ENCODE assay signal across 16 cellular contexts in genomic region chr11:75032550-75032935, GRCh38. TPM values are rescaled to one million over a fixed set of nuclear protein-coding genes. Genes with fewer than 3 reads are reported as not detected.
DNase-seq lines count a peak whose midpoint lies in the region; ATAC-seq, FAIRE-seq and TF ChIP-seq lines count a peak whose summit lies in the region.
"Had no signal": no experiment of that assay in that cellular context is flagged by ENCODE, and none has a peak within 500 bp of the region (broad histone marks: within the 10 kb centered on the region; RNA-seq: fewer than 3 reads in every experiment).

No MANE protein-coding gene starts in this region.

- no peak for TF ChIP-seq POLR2A in K562 (conservative IDR thresholded peaks at IDR 0.05)

- TF ChIP-seq RAD21 in K562 (CRISPR knock-in tag; conservative IDR thresholded peaks at IDR 0.05 in 1 of 2, IDR thresholded peaks at IDR 0.05 in 1 of 2), result no peak

- H3K27ac ChIP-seq in K562 (ENCODE audit: extremely low read depth, low read depth, low read length), result no peak overlapping the region; the same call in 2 of the 3 replicates
- no peak overlapping the region for H3K27ac ChIP-seq in lung (ENCODE audit: low read depth in 1 of 2, low read length in 1 of 2)
- H3K27ac ChIP-seq: GM23248, HL-60 had no signal

- in situ Hi-C loops in K562 (cut with MboI), result no loop called here

- no peak overlapping the region for H3K4me2 ChIP-seq in K562 (ENCODE audit: insufficient read depth, low read length)

- TF ChIP-seq CTCF in K562 (IDR thresholded peaks at IDR 0.05 in 2 of 3, conservative IDR thresholded peaks at IDR 0.05 in 1 of 3; ENCODE audit: insufficient read depth in 2 of 3, low read depth in 1 of 3, low read length in 3 of 3) (no peak), lung (IDR thresholded peaks at IDR 0.05; ENCODE audit: control extremely low read depth, extremely low read depth) (no peak), osteocyte (IDR thresholded peaks at IDR 0.05) (no peak)

- CTCF ChIA-PET in K562 (lab: Yijun Ruan, JAX; ENCODE audit: low intra/inter-chr PET ratio), result interaction anchor here (0.7 to 1.7 kb wide), 2 partner anchors 10 to 103 kb away, joined by 3 to 6 read pairs; no protein-coding TSS in a partner anchor
- CTCF ChIA-PET in activated CD8-positive, alpha-beta memory T cell treated with anti-CD3 and anti-CD28 coated beads, Interleukin-2, amount 10 ng/mL, durations not matched to agents 7 days and 5 days (lab: Charles Lee), result interaction anchor here (1.1 to 3.1 kb wide), 5 partner anchors 10 to 104 kb away, joined by 3 to 20 read pairs (median 10); no protein-coding TSS in a partner anchor

- H3K9me3 ChIP-seq in K562 (replicated peaks; ENCODE audit: control insufficient read depth, insufficient read depth, low read depth, low read length) (no peaks in the 10 kb centered on the region), lung (ENCODE audit: control insufficient read depth in 2 of 2, insufficient read depth in 1 of 2, low read length in 1 of 2) (no peaks in the 10 kb centered on the region)
- H3K9me3 ChIP-seq: BE2C, HAP-1 had no signal

- H3K4me1 ChIP-seq in K562 (replicated peaks in 1 of 2; ENCODE audit: control insufficient read depth in 2 of 2, insufficient read depth in 2 of 2, low read length in 2 of 2) (peaks cover 29 to 51% of the 10 kb centered on the region in 2 experiments), lung (ENCODE audit: control insufficient read depth in 2 of 2, insufficient read depth in 2 of 2, low read length in 2 of 2) (no peaks in the 10 kb centered on the region)
- H3K4me1 ChIP-seq: HAP-1 had no signal

- H3K27me3 ChIP-seq in K562 (ENCODE audit: control insufficient read depth in 2 of 2, insufficient read depth in 2 of 2, low read length in 2 of 2), result no peaks in the 10 kb centered on the region
- H3K27me3 ChIP-seq in lung (ENCODE audit: control insufficient read depth, insufficient read depth), result no peaks in the 10 kb centered on the region
- H3K27me3 ChIP-seq: BE2C had no signal

- H3K9ac ChIP-seq in K562 (ENCODE audit: insufficient read depth in 1 of 2, low read depth in 2 of 2, low read length in 2 of 2), result peak overlapping the region; percentile 11 to 77; a peak in 2 of 4 replicates

- DNase-seq in K562 (ENCODE audit: extremely low read depth in 1 of 4, low spot score in 3 of 4) (no peak), lung (ENCODE audit: low spot score) (peak; percentile 13), osteocyte (ENCODE audit: extremely low spot score, unreplicated experiment) (peak; percentile 77)
- DNase-seq in activated CD8-positive, alpha-beta memory T cell treated with anti-CD3 and anti-CD28 coated beads, Interleukin-2, amount 10 ng/mL, durations not matched to agents 7 days and 5 days, result no peak
- DNase-seq in activated CD4-positive, CD25-positive, alpha-beta regulatory T cell treated with anti-CD3 and anti-CD28 coated beads, Interleukin-2, amount 50 U/mL, for 72 hours, result no peak
- DNase-seq: DMS 273 treated with DMSO at 0.1 percent for 48 hours had no signal

- BruUV-seq in K562 (replicated peaks; lab: Mats Ljungman, UMichigan), result no TSS peak

- H3K36me3 ChIP-seq in K562 (ENCODE audit: control insufficient read depth, insufficient read depth, low read length) (no peaks in the 10 kb centered on the region), lung (ENCODE audit: control insufficient read depth in 2 of 2, insufficient read depth in 2 of 2, low read length in 2 of 2) (no peaks in the 10 kb centered on the region)
- H3K36me3 ChIP-seq: BE2C, HAP-1 had no signal

- H3K4me1 Mint-ChIP-seq in osteocyte (ENCODE audit: unreplicated experiment), result peaks cover 4% of the 10 kb centered on the region
- H3K4me1 Mint-ChIP-seq in activated CD8-positive, alpha-beta memory T cell treated with anti-CD3 and anti-CD28 coated beads, Interleukin-2, amount 10 ng/mL, durations not matched to agents 7 days and 5 days, result peaks cover 9% of the 10 kb centered on the region

- peaks cover 18% of the 10 kb centered on the region for H3K27me3 Mint-ChIP-seq in osteocyte (ENCODE audit: unreplicated experiment)
- H3K27me3 Mint-ChIP-seq in activated CD8-positive, alpha-beta memory T cell treated with anti-CD3 and anti-CD28 coated beads, Interleukin-2, amount 10 ng/mL, durations not matched to agents 7 days and 5 days, result no peaks in the 10 kb centered on the region
- H3K27me3 Mint-ChIP-seq: CD4-positive, CD25-positive, alpha-beta regulatory T cell had no signal

- FAIRE-seq in K562 (lab: Jason Lieb, UNC), result no peak
- FAIRE-seq: A204.1 had no signal

- ATAC-seq in K562 (no peak), lung (ENCODE audit: insufficient read depth, low FRiP score) (no peak), GM21390 (IDR thresholded peaks at IDR 0.05; ENCODE audit: unreplicated experiment) (no peak), GM21526 (IDR thresholded peaks at IDR 0.05; ENCODE audit: low FRiP score, unreplicated experiment) (no peak)
- no peak for ATAC-seq in activated CD8-positive, alpha-beta memory T cell treated with anti-CD3 and anti-CD28 coated beads, Interleukin-2, amount 10 ng/mL, durations not matched to agents 7 days and 5 days

- H4K20me1 ChIP-seq in K562 (replicated peaks; ENCODE audit: control insufficient read depth, insufficient read depth, low read length), result no peaks in the 10 kb centered on the region

- H3K4me3 Mint-ChIP-seq in osteocyte (ENCODE audit: unreplicated experiment), result no peak overlapping the region
- no peak overlapping the region for H3K4me3 Mint-ChIP-seq in activated CD8-positive, alpha-beta memory T cell treated with anti-CD3 and anti-CD28 coated beads, Interleukin-2, amount 10 ng/mL, durations not matched to agents 7 days and 5 days
- H3K4me3 Mint-ChIP-seq: CD4-positive, CD25-positive, alpha-beta regulatory T cell; CD8-positive, alpha-beta memory T cell had no signal

- H3K79me2 ChIP-seq in K562 (ENCODE audit: control insufficient read depth, insufficient read depth, low read length), result no peaks in the 10 kb centered on the region

- POLR2A ChIA-PET in K562 (lab: Yijun Ruan, JAX), result interaction anchor here (0.6 to 1.2 kb wide), 4 partner anchors 10 to 761 kb away, joined by 3 to 4 read pairs (median 3); no protein-coding TSS in a partner anchor

- no peak overlapping the region for H3K27ac Mint-ChIP-seq in osteocyte (ENCODE audit: unreplicated experiment)
- H3K27ac Mint-ChIP-seq in activated CD8-positive, alpha-beta memory T cell treated with anti-CD3 and anti-CD28 coated beads, Interleukin-2, amount 10 ng/mL, durations not matched to agents 7 days and 5 days, result no peak overlapping the region
- H3K27ac Mint-ChIP-seq: CD4-positive, CD25-positive, alpha-beta regulatory T cell; CD8-positive, alpha-beta memory T cell had no signal

- H3K4me3 ChIP-seq in K562, result no peak overlapping the region
- H3K4me3 ChIP-seq in lung, result no peak overlapping the region
- H3K4me3 ChIP-seq: GM12878, GM23248, HAP-1 had no signal

- 28% methylated on average over 3 of the region's 3 CpGs for WGBS in K562 (ENCODE audit: insufficient coverage, low coverage, missing lambda C conversion rate)
- WGBS in lung, 2 donors, result 85 to 98% methylated on average over 3 of the region's 3 CpGs

- H2AFZ ChIP-seq in K562 (ENCODE audit: low read depth, low read length), result peak overlapping the region; percentile 48; the same call in 1 of the 2 replicates

- H3K9me3 Mint-ChIP-seq in osteocyte (ENCODE audit: unreplicated experiment), result no peaks in the 10 kb centered on the region
- H3K9me3 Mint-ChIP-seq in activated CD8-positive, alpha-beta memory T cell treated with anti-CD3 and anti-CD28 coated beads, Interleukin-2, amount 10 ng/mL, durations not matched to agents 7 days and 5 days (ENCODE audit: low read depth), result no peaks in the 10 kb centered on the region
- H3K9me3 Mint-ChIP-seq: CD4-positive, CD25-positive, alpha-beta regulatory T cell; CD8-positive, alpha-beta memory T cell had no signal

- H3K9me1 ChIP-seq in K562 (ENCODE audit: control insufficient read depth, insufficient read depth, low read length), result peaks cover 3% of the 10 kb centered on the region

- no peak for TF ChIP-seq EP300 in K562 (IDR thresholded peaks at IDR 0.05; ENCODE audit: low read length)

- H3K36me3 Mint-ChIP-seq in osteocyte (ENCODE audit: unreplicated experiment), result no peaks in the 10 kb centered on the region
- peaks cover 2% of the 10 kb centered on the region for H3K36me3 Mint-ChIP-seq in activated CD8-positive, alpha-beta memory T cell treated with anti-CD3 and anti-CD28 coated beads, Interleukin-2, amount 10 ng/mL, durations not matched to agents 7 days and 5 days
- H3K36me3 Mint-ChIP-seq: CD4-positive, CD25-positive, alpha-beta regulatory T cell; CD8-positive, alpha-beta memory T cell had no signal

- intact Hi-C loops in K562 (cut with micrococcal nuclease), result no loop called here

TF ChIP-seq in K562, 482 proteins besides CTCF, POLR2A, EP300 and RAD21:
- TF ChIP-seq ADNP (tag; IDR thresholded peaks at IDR 0.05) (no peak), ZNF239 (CRISPR knock-in tag; IDR thresholded peaks at IDR 0.05) (peak; percentile 37; the same call in 1 of the 2 replicates)

RNA-seq across cellular contexts. Expression of gene NEU3, which starts 43.8 kb away (rescaled TPM):
- total RNA-seq in K562 (2011; cell fraction: chromatin; rRNA removed; ENCODE audit: low replicate concordance), result 58.7 and 76.5 TPM in 2 replicates
- 46.5 and 50.9 TPM in 2 replicates for total RNA-seq in K562 (2011; cell fraction: nucleolus; rRNA removed)
- 48.2 and 59.5 TPM in 2 replicates for total RNA-seq in K562 (2011; cell fraction: nucleoplasm; rRNA removed)
- total RNA-seq in K562 (2014; rRNA removed) (35.0 and 36.7 TPM in 2 replicates), K562 (2014; rRNA removed; fragmentation: Illumina TruSeq; extraction: Trizol) (28.3 and 31.1 TPM in 2 replicates), K562 (2015; rRNA removed; fragmentation: Illumina TruSeq; extraction: Trizol) (36.5 and 41.3 TPM in 2 replicates), K562 (2021) (32.6 and 33.6 TPM in 2 replicates), lung (10 to 100 TPM; 10.5 to 13.9 TPM), osteocyte (9.4 and 10.1 TPM in 2 replicates)
- polyA plus RNA-seq in K562 (2011; rRNA removed) (35.1 and 35.7 TPM in 2 replicates), K562 (2014; fragmentation: Illumina TruSeq; extraction: Trizol) (27.9 and 28.6 TPM in 2 replicates), K562 (2014; fragmentation: Nextera tagmentation; extraction: Ambion mirVana) (1 to 10 TPM; 6.2 to 7.2 TPM), K562 (2014; rRNA removed) (25.5 and 26.9 TPM in 2 replicates), lung (1 to 10 TPM; 4.1 to 5.2 TPM)
- polyA plus RNA-seq in K562 (2011; cell fraction: cytosol; rRNA removed), result 29.9 and 43.7 TPM in 2 replicates
- polyA plus RNA-seq in K562 (2011; cell fraction: nucleus; rRNA removed), result 46.4 and 57.9 TPM in 2 replicates
- 20.4 and 20.5 TPM in 2 replicates for polyA plus RNA-seq in K562 (2012)
- 51.0 and 55.8 TPM in 2 replicates for polyA minus RNA-seq in K562 (2011; rRNA and poly(A)+ RNA removed)
- polyA minus RNA-seq in K562 (2011; cell fraction: cytosol; rRNA and poly(A)+ RNA removed), result 32.6 and 35.1 TPM in 2 replicates
- 32.7 and 43.7 TPM in 2 replicates for polyA minus RNA-seq in K562 (2011; cell fraction: nucleus; rRNA and poly(A)+ RNA removed)
- 10 to 100 TPM; 14.2 to 20.0 TPM for total RNA-seq in activated CD8-positive, alpha-beta memory T cell treated with anti-CD3 and anti-CD28 coated beads, Interleukin-2, amount 10 ng/mL, durations not matched to agents 7 days and 5 days

Comparison
In these comparisons a context has a peak if more than half of its experiments do, and no peak if none do; other contexts are left out.
1. DNase-seq: peak in lung (single experiment) and osteocyte (single experiment); none in K562 (0 of 4), activated CD8-positive, alpha-beta memory T cell treated with anti-CD3 and anti-CD28 coated beads, Interleukin-2, amount 10 ng/mL, durations not matched to agents 7 days and 5 days (single experiment) and activated CD4-positive, CD25-positive, alpha-beta regulatory T cell treated with anti-CD3 and anti-CD28 coated beads, Interleukin-2, amount 50 U/mL, for 72 hours (single experiment).